1 cellular context compared by ENCODE assay signal in the genomic region with DNA sequence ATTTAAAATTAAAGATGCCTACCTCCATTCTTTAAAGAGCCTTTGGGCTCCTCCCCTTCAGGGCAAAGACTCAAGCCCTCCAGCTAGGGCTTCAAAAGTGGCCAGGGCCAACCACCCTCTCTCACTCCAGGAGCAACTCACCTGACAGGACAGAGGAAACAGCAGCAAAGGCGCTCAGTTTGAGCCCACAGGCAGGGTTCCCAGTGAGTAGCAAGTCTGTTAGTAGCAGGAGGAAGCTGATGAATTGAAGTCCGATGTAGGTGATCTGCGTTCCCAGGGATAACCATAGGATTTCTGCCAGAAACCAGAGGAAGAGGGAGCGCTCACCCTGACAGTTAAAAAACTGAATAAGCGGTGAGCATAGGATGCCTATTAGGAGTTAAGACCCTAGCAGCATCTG.
TF ChIP-seq lines count a peak whose summit lies in the region.

No MANE protein-coding gene starts in this region.

TF ChIP-seq in H1, 55 proteins besides CTCF, POLR2A, EP300 and RAD21:
- TF ChIP-seq POLR2AphosphoS5 (IDR thresholded peaks at IDR 0.05; ENCODE audit: low read depth, low read length) (peak; percentile 51; the same call in 1 of the 2 replicates), TAF1 (IDR thresholded peaks at IDR 0.05; ENCODE audit: low read depth, low read length) (peak; percentile 43; the same call in 1 of the 2 replicates), SP2 (IDR thresholded peaks at IDR 0.05; ENCODE audit: low read length) (no peak), NRF1 (IDR thresholded peaks at IDR 0.05; ENCODE audit: low read depth, low read length) (no peak), PHF8 (conservative IDR thresholded peaks at IDR 0.05; ENCODE audit: low read depth, low read length) (no peak), TBP (IDR thresholded peaks at IDR 0.05; ENCODE audit: low read depth, low read length) (peak; percentile 72)
